Comparison of ENCODE assay signal across 16 cellular contexts in genomic region chr6:128047989-128048388, GRCh38.
"Had no signal": no experiment of that assay in that cellular context is flagged by ENCODE, and none has a peak within 500 bp of the region (broad histone marks: within the 10 kb centered on the region; RNA-seq: fewer than 3 reads in every experiment).

No MANE protein-coding gene starts in this region.

- H3K4me3 ChIP-seq: colonic mucosa, esophagus muscularis mucosa, gastroesophageal sphincter, heart left ventricle, hepatocyte, left lung, lower lobe of right lung had no signal

- H3K79me2 ChIP-seq: hepatocyte had no signal

- H3K4me1 ChIP-seq: colonic mucosa, esophagus muscularis mucosa, gastroesophageal sphincter, heart left ventricle, left lung, lower lobe of right lung had no signal

- H3K27ac Mint-ChIP-seq: dendritic cell treated with granulocyte-macrophage colony-stimulating factor and Interleukin-4, amounts not matched to agents 40 ng/mL and 50 ng/mL, for 4 days had no signal

- H2AFZ ChIP-seq: hepatocyte had no signal

- H3K4me2 ChIP-seq: hepatocyte had no signal

- H3K36me3 ChIP-seq: colonic mucosa, lower lobe of right lung had no signal

- H3K27ac ChIP-seq: colonic mucosa, esophagus muscularis mucosa, foreskin keratinocyte, gastroesophageal sphincter, heart left ventricle, hepatocyte, left lung, lower lobe of right lung had no signal

- H3K27me3 ChIP-seq: colonic mucosa, esophagus muscularis mucosa, foreskin keratinocyte, gastroesophageal sphincter, heart left ventricle, hepatocyte, left lung had no signal

- ATAC-seq: foreskin keratinocyte, gastroesophageal sphincter, heart left ventricle, left cardiac atrium, left lung, left ventricle myocardium superior, lower lobe of right lung had no signal

- H3K4me3 Mint-ChIP-seq: dendritic cell treated with granulocyte-macrophage colony-stimulating factor and Interleukin-4, amounts not matched to agents 40 ng/mL and 50 ng/mL, for 4 days had no signal

- H3K9me3 Mint-ChIP-seq: dendritic cell treated with granulocyte-macrophage colony-stimulating factor and Interleukin-4, amounts not matched to agents 40 ng/mL and 50 ng/mL, for 4 days had no signal

- H3K27me3 Mint-ChIP-seq: dendritic cell treated with granulocyte-macrophage colony-stimulating factor and Interleukin-4, amounts not matched to agents 40 ng/mL and 50 ng/mL, for 4 days had no signal

- DNase-seq: colonic mucosa; cortex of kidney; effector CD8-positive, alpha-beta T cell; foreskin keratinocyte; heart left ventricle; hypothalamus; left cardiac atrium; left lung; left ventricle myocardium superior; lower lobe of right lung; mesenchymal stem cell; midbrain had no signal
